In genomic region chr19:13024126-13024957, GRCh38 we compare ENCODE assay signal across 8 cellular contexts. TPM values are rescaled to one million over a fixed set of nuclear protein-coding genes. Genes with fewer than 3 reads are reported as not detected.
DNase-seq lines count a peak whose midpoint lies in the region; ATAC-seq, FAIRE-seq and TF ChIP-seq lines count a peak whose summit lies in the region.

No MANE protein-coding gene starts in this region.

- no peaks in the 10 kb centered on the region for H4K20me1 ChIP-seq in GM12878 (ENCODE audit: control insufficient read depth, insufficient read depth)

- RAD21 ChIA-PET in GM12878 (lab: Charles Lee; ENCODE audit: unreplicated experiment), result no interaction called here

- peak; percentile 31 for FAIRE-seq in GM12878 (lab: Jason Lieb, UNC)

- DNase-seq in left ventricle myocardium inferior (no peak), left cardiac atrium (no peak), GM12878 (ENCODE audit: low read depth, low spot score) (no peak), medulla oblongata (ENCODE audit: extremely low spot score) (peak; percentile 16)

- H3K9ac ChIP-seq in GM12878 (ENCODE audit: control insufficient read depth, insufficient read depth, low read length), result no peak overlapping the region; the same call in 1 of the 2 replicates

- no peak overlapping the region for H2AFZ ChIP-seq in GM12878 (ENCODE audit: control insufficient read depth, low read depth, low read length)

- H3K36me3 ChIP-seq in left ventricle myocardium inferior (peaks cover 11% of the 10 kb centered on the region), GM12878 (ENCODE audit: control insufficient read depth in 2 of 2, insufficient read depth in 2 of 2, low read length in 1 of 2) (no peaks in the 10 kb centered on the region)

- WGBS in GM12878 (ENCODE audit: insufficient coverage, insufficient replicate concordance, low lambda C conversion rate, missing lambda C conversion rate), result 37% methylated on average over 37 of the region's 37 CpGs

- no peak for TF ChIP-seq POLR2A in GM12878 (IDR thresholded peaks at IDR 0.05; ENCODE audit: low read depth, low read length)

- no TSS peak for BruUV-seq in GM12878 (replicated peaks; lab: Mats Ljungman, UMichigan)

- in situ Hi-C loops in GM12878 (cut with MboI), result no loop called here

- ATAC-seq in left cardiac atrium (no peak), GM12878 (peak; percentile 26; the same call in 2 of the 3 replicates), HG02798 (IDR thresholded peaks at IDR 0.05; ENCODE audit: poor library complexity, unreplicated experiment) (no peak), GM19395 (IDR thresholded peaks at IDR 0.05; ENCODE audit: unreplicated experiment) (no peak), HG02970 (IDR thresholded peaks at IDR 0.05; ENCODE audit: low FRiP score, unreplicated experiment) (no peak), HG02678 (IDR thresholded peaks at IDR 0.05; ENCODE audit: unreplicated experiment) (no peak)

- intact Hi-C loops in left ventricle myocardium inferior (cut with micrococcal nuclease) (no loop called here), left cardiac atrium (cut with DNase I) (loop anchor here in 1 of 2 donors (5.0 kb wide), 1 partner anchor 38 kb away; no protein-coding TSS in a partner anchor), GM12878 (cut with micrococcal nuclease; ENCODE audit: unreplicated experiment) (no loop called here)

- no peak for TF ChIP-seq RAD21 in GM12878 (IDR thresholded peaks at IDR 0.05; ENCODE audit: insufficient read depth, low read depth, low read length)

- H3K79me2 ChIP-seq in GM12878 (ENCODE audit: control insufficient read depth, insufficient read depth, low read length), result no peaks in the 10 kb centered on the region

- TF ChIP-seq EP300 in GM12878 (IDR thresholded peaks at IDR 0.05; ENCODE audit: borderline replicate concordance in 1 of 2, control insufficient read depth in 1 of 2, low read depth in 2 of 2, low read length in 2 of 2), result no peak

- no peak for TF ChIP-seq CTCF in left ventricle myocardium inferior (IDR thresholded peaks at IDR 0.05; ENCODE audit: borderline replicate concordance)
- TF ChIP-seq CTCF in GM12878 (IDR thresholded peaks at IDR 0.05 in 2 of 3, conservative IDR thresholded peaks at IDR 0.05 in 1 of 3; ENCODE audit: control insufficient read depth in 2 of 3, extremely low read depth in 1 of 3, insufficient read depth in 1 of 3, low read depth in 3 of 3, low read length in 3 of 3), result no peak

- H3K27ac ChIP-seq in left ventricle myocardium inferior (replicated peaks), result peak overlapping the region; percentile 94
- no peak overlapping the region for H3K27ac ChIP-seq in GM12878 (ENCODE audit: control insufficient read depth, insufficient read depth)

- no peaks in the 10 kb centered on the region for H3K27me3 ChIP-seq in left ventricle myocardium inferior (ENCODE audit: low read depth)
- peaks cover 9 to 17% of the 10 kb centered on the region in 2 experiments for H3K27me3 ChIP-seq in GM12878 (replicated peaks in 1 of 2; ENCODE audit: control insufficient read depth in 2 of 2, insufficient read depth in 2 of 2, low read length in 1 of 2)

- CTCF ChIA-PET in GM12878 (lab: Yijun Ruan, JAX), result interaction anchor here (0.9 to 2.4 kb wide), 3 partner anchors 9 to 70 kb away, joined by 4 to 7 read pairs (median 7); no protein-coding TSS in a partner anchor

- peak overlapping the region; percentile 66 for H3K4me3 ChIP-seq in left ventricle myocardium inferior
- H3K4me3 ChIP-seq in GM12878, result peak overlapping the region; percentile 50; the same call in 1 of the 2 replicates

- H3K9me3 ChIP-seq in left ventricle myocardium inferior (replicated peaks), result no peaks in the 10 kb centered on the region
- no peaks in the 10 kb centered on the region for H3K9me3 ChIP-seq in GM12878 (replicated peaks; ENCODE audit: control insufficient read depth, insufficient read depth, low read length)

- SMC1A ChIA-PET in GM12878 (lab: Charles Lee; ENCODE audit: uncharacterized antibody, unreplicated experiment), result interaction anchor here (0.6 kb wide), 1 partner anchor 157 kb away, joined by 3 read pairs; no protein-coding TSS in a partner anchor

- peak overlapping the region; percentile 36 for H3K4me2 ChIP-seq in GM12878 (ENCODE audit: control insufficient read depth, insufficient read depth)

- peaks cover 100% of the 10 kb centered on the region for H3K4me1 ChIP-seq in left ventricle myocardium inferior
- peaks cover 16% of the 10 kb centered on the region for H3K4me1 ChIP-seq in GM12878 (ENCODE audit: control insufficient read depth, insufficient read depth, low read length)

- POLR2A ChIA-PET in GM12878 (lab: Charles Lee), result interaction anchor here (0.7 kb wide), 1 partner anchor 69 kb away, joined by 4 read pairs; no protein-coding TSS in a partner anchor

TF ChIP-seq in GM12878, 131 proteins besides CTCF, POLR2A, EP300 and RAD21:
- TF ChIP-seq EGR1 (IDR thresholded peaks at IDR 0.05; ENCODE audit: borderline replicate concordance in 1 of 2, low read depth in 2 of 2, low read length in 2 of 2) (0 out of 3 replicates have a peak, but pooled peaks of 1 of the 2 experiments have one; percentile 37), TCF3 (IDR thresholded peaks at IDR 0.05; ENCODE audit: borderline replicate concordance, insufficient read depth, low read depth, low read length) (no peak)

RNA-seq across cellular contexts. Expression of gene NFIX, which starts 29.1 kb away (rescaled TPM):
- 118 TPM for total RNA-seq in left ventricle myocardium inferior
- 100 to 1,000 TPM; 117 to 133 TPM for total RNA-seq in left cardiac atrium
- 1.3 and 1.6 TPM in 2 replicates for total RNA-seq in GM12878 (2013; cell fraction: nucleolus; rRNA removed)
- total RNA-seq in GM12878 (2014; rRNA removed), result 0.22 and 0.28 TPM in 2 replicates
- total RNA-seq in GM12878 (2014; rRNA removed; fragmentation: Illumina TruSeq; extraction: Trizol), result 0.13 and 0.18 TPM in 2 replicates
- total RNA-seq in GM12878 (2021), result 2.2 and 2.9 TPM in 2 replicates
- not detected for polyA plus RNA-seq in GM12878 (2011; ENCODE audit: low read depth)
- polyA plus RNA-seq in GM12878 (2011; rRNA removed), result 0.19 and 0.88 TPM in 2 replicates
- polyA plus RNA-seq in GM12878 (2011; cell fraction: cytosol; rRNA removed), result 0.49 and 0.70 TPM in 2 replicates
- 1.3 and 2.0 TPM in 2 replicates for polyA plus RNA-seq in GM12878 (2011; cell fraction: nucleus; rRNA removed)
- polyA plus RNA-seq in GM12878 (2012), result 0.41 and 0.57 TPM in 2 replicates
- polyA plus RNA-seq in GM12878 (2014; fragmentation: Illumina TruSeq; extraction: Trizol), result 0.22 and 0.28 TPM in 2 replicates
- polyA plus RNA-seq in GM12878 (2014; fragmentation: Nextera tagmentation; extraction: Ambion mirVana), result under 1 TPM; 0.02 TPM
- polyA plus RNA-seq in GM12878 (2014; rRNA removed), result 0.32 and 0.94 TPM in 2 replicates
- polyA plus RNA-seq in GM12878 (2016; fragmentation: Nextera tagmentation; extraction: Ambion mirVana), result under 1 TPM; 0.20 to 0.49 TPM
- 0.29 and 1.1 TPM in 2 replicates for polyA minus RNA-seq in GM12878 (2011; rRNA and poly(A)+ RNA removed)
- polyA minus RNA-seq in GM12878 (2011; cell fraction: cytosol; rRNA and poly(A)+ RNA removed), result 0.94 TPM in 1 of 2 replicates, not detected in the other
- polyA minus RNA-seq in GM12878 (2011; cell fraction: nucleus; rRNA and poly(A)+ RNA removed), result 1.6 and 2.1 TPM in 2 replicates

RNA-seq across cellular contexts. Expression of gene DAND5, which starts 55.0 kb away (rescaled TPM):
- total RNA-seq in left ventricle myocardium inferior, result 12.7 TPM
- 1 to 10 TPM; 5.2 to 7.0 TPM for total RNA-seq in left cardiac atrium
- 0.24 and 0.27 TPM in 2 replicates for total RNA-seq in GM12878 (2013; cell fraction: nucleolus; rRNA removed)
- 0.06 TPM in 1 of 2 replicates, not detected in the other for total RNA-seq in GM12878 (2014; rRNA removed)
- not detected in 2 replicates for total RNA-seq in GM12878 (2014; rRNA removed; fragmentation: Illumina TruSeq; extraction: Trizol)
- 0.11 and 0.15 TPM in 2 replicates for total RNA-seq in GM12878 (2021)
- not detected for polyA plus RNA-seq in GM12878 (2011; ENCODE audit: low read depth)
- 0.04 TPM in 1 of 2 replicates, not detected in the other for polyA plus RNA-seq in GM12878 (2011; rRNA removed)
- polyA plus RNA-seq in GM12878 (2011; cell fraction: cytosol; rRNA removed), result 0.03 and 0.07 TPM in 2 replicates
- 0.06 and 0.18 TPM in 2 replicates for polyA plus RNA-seq in GM12878 (2011; cell fraction: nucleus; rRNA removed)
- polyA plus RNA-seq in GM12878 (2012), result 0.06 and 0.14 TPM in 2 replicates
- 0.10 TPM in 1 of 2 replicates, not detected in the other for polyA plus RNA-seq in GM12878 (2014; fragmentation: Illumina TruSeq; extraction: Trizol)
- under 1 TPM in 1 of 2 experiments, not detected in 1; 0.15 TPM for polyA plus RNA-seq in GM12878 (2014; fragmentation: Nextera tagmentation; extraction: Ambion mirVana)
- polyA plus RNA-seq in GM12878 (2014; rRNA removed), result 0.12 TPM in 1 of 2 replicates, not detected in the other
- polyA plus RNA-seq in GM12878 (2016; fragmentation: Nextera tagmentation; extraction: Ambion mirVana), result under 1 TPM in 1 of 2 experiments, not detected in 1; 0.10 TPM
- polyA minus RNA-seq in GM12878 (2011; rRNA and poly(A)+ RNA removed), result not detected in 2 replicates
- polyA minus RNA-seq in GM12878 (2011; cell fraction: cytosol; rRNA and poly(A)+ RNA removed), result not detected in 2 replicates
- not detected in 2 replicates for polyA minus RNA-seq in GM12878 (2011; cell fraction: nucleus; rRNA and poly(A)+ RNA removed)

Comparison
In these comparisons a context has a peak if more than half of its experiments do, and no peak if none do; other contexts are left out.
1. RNA of gene NFIX, which starts 29.1 kb away (total RNA-seq): 117 to 133 TPM in left cardiac atrium and 118 TPM in left ventricle myocardium inferior (single experiment); 0.13 to 2.9 TPM in GM12878; every median in the first group is over 10 times any median in the second.
2. RNA of gene DAND5, which starts 55.0 kb away (total RNA-seq): 12.7 TPM in left ventricle myocardium inferior (single experiment) and 5.2 to 7.0 TPM in left cardiac atrium; 0.06 to 0.27 TPM in GM12878; every median in the first group is over 4 times any median in the second.